8 cellular contexts compared by ENCODE assay signal in the genomic region with DNA sequence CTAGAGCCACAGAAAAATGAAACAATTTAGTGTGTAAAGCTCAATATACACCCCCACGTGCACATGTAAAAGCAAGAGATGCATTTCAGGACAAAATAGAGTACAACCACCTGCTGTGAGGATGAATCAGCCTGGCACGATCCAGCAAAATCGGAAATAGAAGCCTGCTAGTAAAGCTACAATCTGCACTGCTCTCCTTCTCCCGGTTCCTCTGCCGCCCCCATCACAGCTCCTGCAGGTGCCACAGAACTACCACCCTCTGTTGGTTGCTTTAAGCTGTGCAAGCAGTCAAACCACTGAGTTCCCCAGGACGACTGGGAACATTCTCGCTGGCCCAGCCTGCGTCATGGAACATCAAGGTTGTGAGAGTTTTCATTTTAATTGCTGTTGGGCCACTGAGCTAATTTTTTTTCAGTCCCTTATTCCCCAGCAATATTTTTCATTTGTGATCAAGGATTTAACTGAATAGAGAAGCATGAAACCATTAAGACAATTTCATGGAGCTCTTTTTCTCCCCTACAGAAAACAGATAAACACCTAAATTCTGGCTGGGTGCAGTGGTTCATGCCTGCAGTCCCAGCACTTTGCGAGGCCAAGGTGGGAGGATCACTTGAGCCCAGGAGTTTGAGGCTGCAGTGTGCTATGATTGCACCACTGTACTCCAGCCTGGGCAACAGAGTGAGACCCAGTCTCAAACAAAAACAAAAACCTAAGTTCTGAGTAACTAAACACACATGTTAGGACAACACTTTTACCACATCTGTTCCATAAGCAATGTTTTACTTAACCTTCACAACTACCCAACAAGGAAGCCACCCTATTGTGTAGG. TPM values are rescaled to one million over a fixed set of nuclear protein-coding genes. Genes with fewer than 3 reads are reported as not detected.
DNase-seq lines count a peak whose midpoint lies in the region; ATAC-seq and TF ChIP-seq lines count a peak whose summit lies in the region.

No MANE protein-coding gene starts in this region.

- CTCF ChIA-PET in PC-9 (lab: Charles Lee), result interaction anchor here (0.6 to 0.9 kb wide), 3 partner anchors 11 to 157 kb away, joined by 3 to 4 read pairs (median 3); no protein-coding TSS in a partner anchor
- CTCF ChIA-PET in activated naive CD4-positive, alpha-beta T cell treated with anti-CD3 and anti-CD28 coated beads, Interleukin-2, amount 10 ng/mL, durations not matched to agents 7 days and 5 days (lab: Charles Lee), result interaction anchor here (0.6 to 2.8 kb wide), 16 partner anchors 10 to 236 kb away, joined by 3 to 34 read pairs (median 3); partner anchors contain the start of gene DPYSL5

- intact Hi-C loops in PC-9 (cut with micrococcal nuclease; ENCODE audit: unreplicated experiment) (no loop called here), Right ventricle myocardium superior (cut with DNase I) (loop anchor here (5.0 kb wide), 1 partner anchor 76 kb away; the partner anchor contains the start of gene DPYSL5), sciatic nerve (cut with DNase I) (loop anchor here (5.0 kb wide), 1 partner anchor 76 kb away; the partner anchor contains the start of gene DPYSL5)

- DNase-seq in PC-9, result peak in 1 of 2 experiments; percentile 25
- peak; percentile 46 for DNase-seq in activated naive CD4-positive, alpha-beta T cell treated with anti-CD3 and anti-CD28 coated beads, Interleukin-2, amount 10 ng/mL, durations not matched to agents 7 days and 5 days
- peak; percentile 48 for DNase-seq in Right ventricle myocardium superior
- DNase-seq in sciatic nerve (ENCODE audit: low spot score), result no peak

- H3K9me3 ChIP-seq in DOHH2 (ENCODE audit: control insufficient read depth, insufficient read depth, low read length) (no peaks in the 10 kb centered on the region), PC-9 (ENCODE audit: insufficient read depth, low read depth) (no peaks in the 10 kb centered on the region)

- H3K9me3 Mint-ChIP-seq in activated naive CD4-positive, alpha-beta T cell treated with anti-CD3 and anti-CD28 coated beads, Interleukin-2, amount 10 ng/mL, durations not matched to agents 7 days and 5 days, result no peaks in the 10 kb centered on the region

- H3K27me3 Mint-ChIP-seq in activated naive CD4-positive, alpha-beta T cell treated with anti-CD3 and anti-CD28 coated beads, Interleukin-2, amount 10 ng/mL, durations not matched to agents 7 days and 5 days, result peaks cover 35% of the 10 kb centered on the region

- ATAC-seq in Right ventricle myocardium superior (ENCODE audit: poor library complexity), result peak; percentile 83
- peak; percentile 88 for ATAC-seq in sciatic nerve
- no peak for ATAC-seq in GM18868 (IDR thresholded peaks at IDR 0.05; ENCODE audit: unreplicated experiment)
- no peak for ATAC-seq in HG03432 (IDR thresholded peaks at IDR 0.05; ENCODE audit: unreplicated experiment)

- H3K4me3 Mint-ChIP-seq in activated naive CD4-positive, alpha-beta T cell treated with anti-CD3 and anti-CD28 coated beads, Interleukin-2, amount 10 ng/mL, durations not matched to agents 7 days and 5 days, result no peak overlapping the region

- H3K4me1 ChIP-seq in DOHH2 (ENCODE audit: control insufficient read depth, low read length), result no peaks in the 10 kb centered on the region
- no peaks in the 10 kb centered on the region for H3K4me1 ChIP-seq in PC-9 (replicated peaks; ENCODE audit: insufficient read depth)

- H3K4me1 Mint-ChIP-seq in activated naive CD4-positive, alpha-beta T cell treated with anti-CD3 and anti-CD28 coated beads, Interleukin-2, amount 10 ng/mL, durations not matched to agents 7 days and 5 days, result no peaks in the 10 kb centered on the region

- H3K36me3 ChIP-seq in DOHH2 (ENCODE audit: control insufficient read depth, low read length) (no peaks in the 10 kb centered on the region), PC-9 (ENCODE audit: low read depth) (no peaks in the 10 kb centered on the region)

- H3K4me2 ChIP-seq in DOHH2 (ENCODE audit: low read length) (no peak overlapping the region), PC-9 (no peak overlapping the region)

- H3K27ac ChIP-seq in DOHH2 (ENCODE audit: low read depth, low read length), result no peak overlapping the region
- no peak overlapping the region for H3K27ac ChIP-seq in PC-9

- H3K9me2 ChIP-seq in DOHH2 (replicated peaks; ENCODE audit: control insufficient read depth, low read length) (no peaks in the 10 kb centered on the region), PC-9 (ENCODE audit: insufficient read depth) (no peaks in the 10 kb centered on the region)

- H2AFZ ChIP-seq in PC-9, result no peak overlapping the region

- no peak overlapping the region for H3K27ac Mint-ChIP-seq in activated naive CD4-positive, alpha-beta T cell treated with anti-CD3 and anti-CD28 coated beads, Interleukin-2, amount 10 ng/mL, durations not matched to agents 7 days and 5 days

- H3K79me2 ChIP-seq in DOHH2 (ENCODE audit: control insufficient read depth, low read length) (no peaks in the 10 kb centered on the region), PC-9 (ENCODE audit: low read depth) (no peaks in the 10 kb centered on the region)

- peaks cover 16% of the 10 kb centered on the region for H3K27me3 ChIP-seq in DOHH2 (ENCODE audit: control insufficient read depth, low read length)
- H3K27me3 ChIP-seq in PC-9 (ENCODE audit: insufficient read depth, low read depth), result peaks cover 19% of the 10 kb centered on the region

- H3K4me3 ChIP-seq in DOHH2 (ENCODE audit: low read length), result no peak overlapping the region
- H3K4me3 ChIP-seq in PC-9, result no peak overlapping the region

- H3K36me3 Mint-ChIP-seq in activated naive CD4-positive, alpha-beta T cell treated with anti-CD3 and anti-CD28 coated beads, Interleukin-2, amount 10 ng/mL, durations not matched to agents 7 days and 5 days, result no peaks in the 10 kb centered on the region

- POLR2A ChIA-PET in PC-9 (lab: Charles Lee; ENCODE audit: unreplicated experiment), result interaction anchor here (0.5 kb wide), 1 partner anchor 1579 kb away, joined by 13 read pairs; no protein-coding TSS in a partner anchor

- BruUV-seq in PC-9 (replicated peaks; lab: Mats Ljungman, UMichigan), result no TSS peak

- no peaks in the 10 kb centered on the region for H4K20me1 ChIP-seq in DOHH2 (ENCODE audit: control insufficient read depth, insufficient read depth, low read depth, low read length)
- no peaks in the 10 kb centered on the region for H4K20me1 ChIP-seq in PC-9 (ENCODE audit: insufficient read depth)

- TF ChIP-seq CTCF in DOHH2 (IDR thresholded peaks at IDR 0.05; ENCODE audit: low read depth, low read length, poor library complexity, severe bottlenecking) (peak; percentile 66), LNCAP (IDR thresholded peaks at IDR 0.05) (peak; percentile 62), PC-9 (conservative IDR thresholded peaks at IDR 0.05) (peak; percentile 64)

- H3F3A ChIP-seq in DOHH2 (ENCODE audit: control insufficient read depth, insufficient read depth), result no peaks in the 10 kb centered on the region
- no peaks in the 10 kb centered on the region for H3F3A ChIP-seq in PC-9 (ENCODE audit: insufficient read depth, low read depth)

RNA-seq across cellular contexts. Expression of gene MAPRE3, which starts 47.6 kb away (rescaled TPM):
- total RNA-seq in PC-9 (2021) (17.1 and 25.2 TPM in 2 replicates), Right ventricle myocardium superior (57.9 TPM), sciatic nerve (26.7 TPM)

Comparison
In these comparisons a context has a peak if more than half of its experiments do, and no peak if none do; other contexts are left out.
1. ATAC-seq: peak in Right ventricle myocardium superior (single experiment) and sciatic nerve (single experiment); none in GM18868 (single experiment) and HG03432 (single experiment).
2. Peak in every context shown above with its lines, with median percentiles within 50 percentile points of each other: CTCF ChIP-seq.